Comparison of ENCODE assay signal across 9 cellular contexts in the genomic region with DNA sequence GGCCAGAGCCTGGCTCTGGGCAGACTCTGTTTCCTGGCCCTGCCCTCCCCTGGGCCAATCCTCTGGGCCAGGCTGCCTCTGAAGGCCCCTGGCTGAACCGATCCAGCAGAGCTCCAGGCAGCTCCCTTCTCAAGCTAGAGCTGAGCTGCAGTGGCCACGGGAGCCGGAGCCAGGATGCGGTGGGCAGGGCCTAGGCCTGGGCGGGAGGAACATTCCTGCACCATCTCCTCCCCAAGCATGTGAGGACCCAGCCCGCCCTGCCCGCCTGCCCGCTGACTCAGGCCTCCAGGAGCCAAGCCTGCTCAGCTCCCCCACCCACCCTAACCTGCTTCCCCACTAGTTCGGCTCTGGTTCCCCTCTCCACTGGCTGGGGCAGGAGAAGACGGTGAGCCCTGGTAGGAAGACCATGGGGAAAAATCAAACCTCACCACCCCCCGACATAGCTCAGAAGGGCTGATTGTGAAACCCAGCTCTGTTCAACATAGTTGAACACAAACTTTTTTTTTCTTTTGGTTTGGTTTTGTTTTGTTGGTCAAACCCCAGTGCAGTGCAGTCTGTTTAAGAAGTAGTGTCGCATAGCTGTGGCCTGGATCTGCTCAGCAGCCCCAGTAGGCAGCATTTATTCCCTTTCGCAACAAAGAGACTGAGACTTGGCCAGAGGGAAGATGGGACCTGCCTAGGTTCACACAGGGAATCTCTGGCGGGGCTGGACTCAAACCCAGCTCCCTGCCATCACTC. TPM values are rescaled to one million over a fixed set of nuclear protein-coding genes. Genes with fewer than 3 reads are reported as not detected.
A peak's percentile ranks its signal among the peaks of the same experiment; 100 is the strongest.
DNase-seq lines count a peak whose midpoint lies in the region; FAIRE-seq and TF ChIP-seq lines count a peak whose summit lies in the region.
"Had no signal": no experiment of that assay in that cellular context is flagged by ENCODE, and none has a peak within 500 bp of the region (broad histone marks: within the 10 kb centered on the region; RNA-seq: fewer than 3 reads in every experiment).

No MANE protein-coding gene starts in this region.

- H3K79me2 ChIP-seq in endothelial cell of umbilical vein (ENCODE audit: control insufficient read depth, insufficient read depth, low read length), result no peaks in the 10 kb centered on the region

- no peaks in the 10 kb centered on the region for H4K20me1 ChIP-seq in endothelial cell of umbilical vein (replicated peaks; ENCODE audit: control insufficient read depth, extremely low read depth, insufficient read depth, low read length)

- TSS peak; percentile 6 for BruUV-seq in endothelial cell of umbilical vein (replicated peaks; lab: Mats Ljungman, UMichigan)

- no peak overlapping the region for H3K9ac ChIP-seq in endothelial cell of umbilical vein (replicated peaks; ENCODE audit: extremely low read depth, insufficient read depth, low read length)

- H3K27me3 ChIP-seq in endothelial cell of umbilical vein (ENCODE audit: control insufficient read depth in 2 of 2, insufficient read depth in 2 of 2, low read length in 2 of 2) (no peaks in the 10 kb centered on the region), vagina (no peaks in the 10 kb centered on the region)

- CTCF ChIA-PET in endothelial cell of umbilical vein (lab: Charles Lee), result interaction anchor here (0.7 to 1.9 kb wide), 7 partner anchors 10 to 72 kb away, joined by 3 to 14 read pairs (median 6); a partner anchor contains a TSS

- TF ChIP-seq POLR2A in NB4 (IDR thresholded peaks at IDR 0.05; ENCODE audit: extremely low read depth, insufficient read length), result no peak
- no peak for TF ChIP-seq POLR2A in endothelial cell of umbilical vein (IDR thresholded peaks at IDR 0.05; ENCODE audit: low read depth, low read length)
- peak in 1 of 2 donors; percentile 38 for TF ChIP-seq POLR2A in vagina (IDR thresholded peaks at IDR 0.05)

- no peak overlapping the region for H3K4me3 ChIP-seq in NB4 (ENCODE audit: low read depth, low read length)
- no peak overlapping the region for H3K4me3 ChIP-seq in endothelial cell of umbilical vein (replicated peaks in 1 of 3; ENCODE audit: insufficient read depth in 1 of 3, low read depth in 1 of 3, low read length in 3 of 3)
- H3K4me3 ChIP-seq in mesodermal cell (ENCODE audit: extremely low read depth, insufficient read depth, low read length, poor library complexity, severe bottlenecking), result no peak overlapping the region
- H3K4me3 ChIP-seq in vagina, result peak overlapping the region; percentile 12 to 17

- peaks cover 5% of the 10 kb centered on the region for H3K4me1 ChIP-seq in endothelial cell of umbilical vein (ENCODE audit: control insufficient read depth, extremely low read depth, insufficient read depth, low read length)
- peaks cover 20% of the 10 kb centered on the region for H3K4me1 ChIP-seq in mesodermal cell (ENCODE audit: control insufficient read depth, insufficient read depth, low read length, poor library complexity, severe bottlenecking)
- peaks cover 87% of the 10 kb centered on the region for H3K4me1 ChIP-seq in vagina

- peak; percentile 35 for DNase-seq in NB4 (ENCODE audit: low read depth)
- DNase-seq in endothelial cell of umbilical vein (ENCODE audit: low read depth, low spot score), result peak; percentile 64
- peak in 1 of 2 donors; percentile 96 for DNase-seq in vagina (ENCODE audit: extremely low spot score in 2 of 2)
- DNase-seq in UCSD-AML1 (lab: John Stamatoyannopoulos, UW; ENCODE audit: unreplicated experiment), result no peak
- DNase-seq in CD1c-positive myeloid dendritic cell (ENCODE audit: extremely low spot score), result no peak
- DNase-seq in NCI-H1694 (lab: John Stamatoyannopoulos, UW), result no peak
- DNase-seq: naive B cell had no signal

- H3K27ac ChIP-seq in endothelial cell of umbilical vein (ENCODE audit: insufficient read depth, low read depth, low read length) (no peak overlapping the region), mesodermal cell (ENCODE audit: low read depth, low read length, severe bottlenecking) (peak overlapping the region; percentile 76), vagina (peak overlapping the region; percentile 91)
- H3K27ac ChIP-seq: VCaP had no signal

- intact Hi-C loops in endothelial cell of umbilical vein (cut with micrococcal nuclease) (no loop called here), vagina (cut with DNase I) (no loop called here)

- no peaks in the 10 kb centered on the region for H3K9me1 ChIP-seq in endothelial cell of umbilical vein (replicated peaks; ENCODE audit: control insufficient read depth, extremely low read depth, insufficient read depth, low read length)

- H3K4me2 ChIP-seq in endothelial cell of umbilical vein (ENCODE audit: insufficient read depth, low read length), result no peak overlapping the region

- H2AFZ ChIP-seq in endothelial cell of umbilical vein (ENCODE audit: low read depth, low read length), result no peak overlapping the region

- WGBS in mesodermal cell (ENCODE audit: insufficient coverage in 2 of 2), 2 experiments, result 52 to 79% methylated on average over 6 to 8 of the region's 14 CpGs

- POLR2A ChIA-PET in endothelial cell of umbilical vein (lab: Charles Lee), result interaction anchor here (0.8 to 1.0 kb wide), 3 partner anchors 9 to 41 kb away, joined by 3 to 13 read pairs (median 6); a partner anchor contains a TSS

- H3K9me3 ChIP-seq in endothelial cell of umbilical vein (replicated peaks; ENCODE audit: control insufficient read depth, insufficient read depth, low read length), result no peaks in the 10 kb centered on the region
- no peaks in the 10 kb centered on the region for H3K9me3 ChIP-seq in mesodermal cell (ENCODE audit: control insufficient read depth, low read length)
- no peaks in the 10 kb centered on the region for H3K9me3 ChIP-seq in vagina

- FAIRE-seq in endothelial cell of umbilical vein (lab: Jason Lieb, UNC), result peak; percentile 84

- dilution Hi-C loops in endothelial cell of umbilical vein (cut with MboI; ENCODE audit: extremely low pct_ligation_motif_present, low sequenced_read_pairs), result no loop called here

- peaks cover 0 to 10% of the 10 kb centered on the region in 2 experiments for H3K36me3 ChIP-seq in endothelial cell of umbilical vein (ENCODE audit: control insufficient read depth in 2 of 2, extremely low read depth in 1 of 2, insufficient read depth in 2 of 2, low read length in 2 of 2)
- peaks cover 27% of the 10 kb centered on the region for H3K36me3 ChIP-seq in mesodermal cell (ENCODE audit: control insufficient read depth, insufficient read depth, low read length)
- peaks cover 0 to 13% of the 10 kb centered on the region in 2 donors for H3K36me3 ChIP-seq in vagina

- TF ChIP-seq CTCF in NB4 (IDR thresholded peaks at IDR 0.05; ENCODE audit: low read depth, low read length), result no peak
- no peak for TF ChIP-seq CTCF in endothelial cell of umbilical vein (IDR thresholded peaks at IDR 0.05; ENCODE audit: extremely low read depth in 1 of 2, insufficient read depth in 1 of 2, low read depth in 1 of 2, low read length in 2 of 2)
- no peak for TF ChIP-seq CTCF in vagina (IDR thresholded peaks at IDR 0.05)

RNA-seq across cellular contexts. Expression of a gene that starts 13.5 kb away (rescaled TPM):
- total RNA-seq in endothelial cell of umbilical vein, result 10.6 and 12.6 TPM in 2 replicates
- polyA plus RNA-seq in endothelial cell of umbilical vein, result 7.9 and 9.7 TPM in 2 replicates
- 7.6 and 8.1 TPM in 2 replicates for polyA plus RNA-seq in endothelial cell of umbilical vein (2011; cell fraction: cytosol; rRNA removed)
- polyA plus RNA-seq in endothelial cell of umbilical vein (2011; cell fraction: nucleus; rRNA removed), result 12.6 and 13.7 TPM in 2 replicates
- polyA plus RNA-seq in endothelial cell of umbilical vein (2012), result 8.2 and 10.6 TPM in 2 replicates
- polyA minus RNA-seq in endothelial cell of umbilical vein, result 15.7 and 18.5 TPM in 2 replicates
- polyA minus RNA-seq in endothelial cell of umbilical vein (2011; cell fraction: cytosol; rRNA and poly(A)+ RNA removed), result 9.4 TPM
- 8.1 and 12.2 TPM in 2 replicates for polyA minus RNA-seq in endothelial cell of umbilical vein (2011; cell fraction: nucleus; rRNA and poly(A)+ RNA removed)
- 18.2 TPM for polyA plus RNA-seq in mesodermal cell (2013, experiment 1 of 2)
- polyA plus RNA-seq in mesodermal cell (2013, experiment 2 of 2), result 15.0 TPM
- total RNA-seq in vagina, result 23.6 TPM

RNA-seq across cellular contexts. Expression of a gene that starts 21.2 kb away (rescaled TPM):
- 35.5 and 41.3 TPM in 2 replicates for total RNA-seq in endothelial cell of umbilical vein
- 64.0 and 74.4 TPM in 2 replicates for polyA plus RNA-seq in endothelial cell of umbilical vein
- polyA plus RNA-seq in endothelial cell of umbilical vein (2011; cell fraction: cytosol; rRNA removed), result 38.1 and 38.8 TPM in 2 replicates
- 15.5 and 17.6 TPM in 2 replicates for polyA plus RNA-seq in endothelial cell of umbilical vein (2011; cell fraction: nucleus; rRNA removed)
- polyA plus RNA-seq in endothelial cell of umbilical vein (2012), result 25.5 and 32.4 TPM in 2 replicates
- 11.1 and 14.6 TPM in 2 replicates for polyA minus RNA-seq in endothelial cell of umbilical vein
- polyA minus RNA-seq in endothelial cell of umbilical vein (2011; cell fraction: cytosol; rRNA and poly(A)+ RNA removed), result 71.5 TPM
- 6.0 and 9.5 TPM in 2 replicates for polyA minus RNA-seq in endothelial cell of umbilical vein (2011; cell fraction: nucleus; rRNA and poly(A)+ RNA removed)
- 26.5 TPM for polyA plus RNA-seq in mesodermal cell (2013, experiment 1 of 2)
- polyA plus RNA-seq in mesodermal cell (2013, experiment 2 of 2), result 24.9 TPM
- total RNA-seq in vagina, result 109 TPM

RNA-seq across cellular contexts. Expression of a gene that starts 35.7 kb away (rescaled TPM):
- total RNA-seq in endothelial cell of umbilical vein (19.3 and 25.1 TPM in 2 replicates), vagina (21.9 TPM)
- 11.7 and 13.2 TPM in 2 replicates for polyA plus RNA-seq in endothelial cell of umbilical vein
- polyA plus RNA-seq in endothelial cell of umbilical vein (2011; cell fraction: cytosol; rRNA removed), result 18.9 and 19.0 TPM in 2 replicates
- polyA plus RNA-seq in endothelial cell of umbilical vein (2011; cell fraction: nucleus; rRNA removed), result 13.6 and 16.3 TPM in 2 replicates
- polyA plus RNA-seq in endothelial cell of umbilical vein (2012), result 19.1 and 22.1 TPM in 2 replicates
- 14.6 and 14.7 TPM in 2 replicates for polyA minus RNA-seq in endothelial cell of umbilical vein
- 15.8 TPM for polyA minus RNA-seq in endothelial cell of umbilical vein (2011; cell fraction: cytosol; rRNA and poly(A)+ RNA removed)
- polyA minus RNA-seq in endothelial cell of umbilical vein (2011; cell fraction: nucleus; rRNA and poly(A)+ RNA removed), result 6.0 and 9.0 TPM in 2 replicates
- 16.4 TPM for polyA plus RNA-seq in mesodermal cell (2013, experiment 1 of 2)
- 16.7 TPM for polyA plus RNA-seq in mesodermal cell (2013, experiment 2 of 2)

RNA-seq across cellular contexts. Expression of a gene that starts 51.4 kb away (rescaled TPM):
- total RNA-seq in endothelial cell of umbilical vein (not detected in 2 replicates), vagina (23.1 TPM)
- polyA plus RNA-seq in endothelial cell of umbilical vein, result not detected in 2 replicates
- not detected in 2 replicates for polyA plus RNA-seq in endothelial cell of umbilical vein (2011; cell fraction: cytosol; rRNA removed)
- polyA plus RNA-seq in endothelial cell of umbilical vein (2011; cell fraction: nucleus; rRNA removed), result not detected in 2 replicates
- polyA plus RNA-seq in endothelial cell of umbilical vein (2012), result 0.04 TPM in 1 of 2 replicates, not detected in the other
- polyA minus RNA-seq in endothelial cell of umbilical vein, result not detected in 2 replicates
- polyA minus RNA-seq in endothelial cell of umbilical vein (2011; cell fraction: cytosol; rRNA and poly(A)+ RNA removed), result 16.2 TPM
- polyA minus RNA-seq in endothelial cell of umbilical vein (2011; cell fraction: nucleus; rRNA and poly(A)+ RNA removed), result 0.10 TPM in 1 of 2 replicates, not detected in the other
- 39.4 TPM for polyA plus RNA-seq in mesodermal cell (2013, experiment 1 of 2)
- 33.6 TPM for polyA plus RNA-seq in mesodermal cell (2013, experiment 2 of 2)

Comparison
In these comparisons a context has a peak if more than half of its experiments do, and no peak if none do; other contexts are left out.
1. DNase-seq: peak in NB4 (single experiment) and endothelial cell of umbilical vein (single experiment); none in UCSD-AML1 (single experiment), CD1c-positive myeloid dendritic cell (single experiment) and NCI-H1694 (single experiment).
2. H3K4me3 ChIP-seq: peak in vagina (2 of 2); none in NB4 (single experiment), endothelial cell of umbilical vein (0 of 3) and mesodermal cell (single experiment).